In the genomic region with DNA sequence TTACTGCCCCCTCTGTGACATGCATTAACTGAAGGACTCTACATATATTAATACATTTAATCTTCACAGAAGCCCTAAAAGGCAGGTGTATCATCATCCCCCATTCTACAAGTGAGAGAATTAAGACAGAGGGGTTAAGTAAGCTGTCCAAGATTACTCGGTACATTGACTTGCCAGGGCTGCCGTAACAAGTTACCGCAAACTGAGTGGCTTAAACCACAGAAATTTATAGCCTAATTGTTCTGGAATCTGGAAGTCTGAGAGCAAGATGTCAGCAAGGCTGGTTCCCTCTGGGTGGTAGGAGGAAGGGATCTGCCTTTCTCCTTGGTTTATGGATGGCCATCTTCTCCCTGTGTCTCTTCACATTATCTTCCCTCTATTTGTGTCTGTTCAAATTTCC, we compare ENCODE assay signal across 19 cellular contexts.
DNase-seq lines count a peak whose midpoint lies in the region; ATAC-seq and TF ChIP-seq lines count a peak whose summit lies in the region.
"Had no signal": no experiment of that assay in that cellular context is flagged by ENCODE, and none has a peak within 500 bp of the region (broad histone marks: within the 10 kb centered on the region; RNA-seq: fewer than 3 reads in every experiment).

No MANE protein-coding gene starts in this region.

- TF ChIP-seq CTCF in OCI-LY7 (conservative IDR thresholded peaks at IDR 0.05; ENCODE audit: low read length): no peak

- WGBS in mesenchymal stem cell: 4% methylated on average over 3 of the region's 3 CpGs

- H2AK5ac ChIP-seq in mesenchymal stem cell (ENCODE audit: low read length, severe bottlenecking): no peak overlapping the region

- H3K4me1 ChIP-seq in mesenchymal stem cell (ENCODE audit: control insufficient read depth, insufficient read depth, low read depth, low read length): peaks cover 4% of the 10 kb centered on the region
- H3K4me1 ChIP-seq in OCI-LY7 (ENCODE audit: insufficient read depth, low read length, poor library complexity, severe bottlenecking): no peaks in the 10 kb centered on the region

- no peaks in the 10 kb centered on the region for H4K20me1 ChIP-seq in OCI-LY7 (ENCODE audit: insufficient read depth, low read length)

- H3K27ac ChIP-seq in mesenchymal stem cell (ENCODE audit: low read length, poor library complexity, severe bottlenecking) (peak overlapping the region; percentile 88), OCI-LY7 (ENCODE audit: low read depth, low read length, poor library complexity, severe bottlenecking) (no peak overlapping the region)
- H3K27ac ChIP-seq: C4-2B had no signal

- H4K8ac ChIP-seq in mesenchymal stem cell (ENCODE audit: low read length): no peak overlapping the region

- H4K91ac ChIP-seq in mesenchymal stem cell (ENCODE audit: low read length): no peak overlapping the region

- no peak for ATAC-seq in HG02885 (IDR thresholded peaks at IDR 0.05; ENCODE audit: poor library complexity, unreplicated experiment)
- ATAC-seq: activated CD4-positive, alpha-beta T cell treated with anti-CD3 and anti-CD28 coated beads for 36 hours; HepG2; left lobe of liver; T-cell had no signal

- no peaks in the 10 kb centered on the region for H3K79me2 ChIP-seq in OCI-LY7 (ENCODE audit: insufficient read depth, low read depth, low read length)

- H3K23ac ChIP-seq in mesenchymal stem cell (ENCODE audit: low read length in 2 of 2): no peak overlapping the region

- no peak overlapping the region for H2BK15ac ChIP-seq in mesenchymal stem cell (ENCODE audit: low read depth, poor library complexity, severe bottlenecking)

- no peaks in the 10 kb centered on the region for H3K79me1 ChIP-seq in mesenchymal stem cell (replicated peaks; ENCODE audit: low read length, poor library complexity, severe bottlenecking)

- no peak overlapping the region for H2BK5ac ChIP-seq in mesenchymal stem cell (ENCODE audit: low read depth, low read length, poor library complexity, severe bottlenecking)

- H3K4ac ChIP-seq in mesenchymal stem cell (ENCODE audit: low read depth in 1 of 2, low read length in 2 of 2): no peak overlapping the region

- DNase-seq in DMS79 treated with DMSO at 0.1 percent for 48 hours (lab: John Stamatoyannopoulos, UW) (peak; percentile 52), NCI-H226 (peak; percentile 93), epidermal melanocyte (ENCODE audit: insufficient read length, low spot score) (peak; percentile 30), mesenchymal stem cell (peak; percentile 84), OCI-LY7 (ENCODE audit: low spot score) (no peak), NOMO-1 treated with DMSO at 0.1 percent for 48 hours (lab: John Stamatoyannopoulos, UW; ENCODE audit: unreplicated experiment) (no peak), cortex of kidney (lab: John Stamatoyannopoulos, UW) (no peak)
- DNase-seq: activated CD4-positive, alpha-beta T cell treated with anti-CD3 and anti-CD28 coated beads for 36 hours; activated naive CD8-positive, alpha-beta T cell treated with anti-CD3 and anti-CD28 coated beads, Interleukin-2, amount 50 U/mL, for 24 hours; glutamatergic neuron; NCI-H1105; nephron progenitor cell; right cardiac atrium; stimulated activated CD4-positive, alpha-beta T cell treated with anti-CD3 and anti-CD28 coated beads, Interleukin-4, amount 100 ng/mL, for 4 hours; T-cell had no signal

- no peak overlapping the region for H3K18ac ChIP-seq in mesenchymal stem cell (ENCODE audit: low read depth in 1 of 2, low read length in 2 of 2)

- no peak overlapping the region for H3K14ac ChIP-seq in mesenchymal stem cell (ENCODE audit: low read length in 2 of 2)

- CTCF ChIA-PET in OCI-LY7 (lab: Charles Lee; ENCODE audit: unreplicated experiment): no interaction called here

- no peaks in the 10 kb centered on the region for H3K36me3 ChIP-seq in mesenchymal stem cell (ENCODE audit: control insufficient read depth in 1 of 2, insufficient read depth in 2 of 2, low read depth in 1 of 2, low read length in 2 of 2)
- H3K36me3 ChIP-seq in OCI-LY7 (ENCODE audit: insufficient read depth, low read length): no peaks in the 10 kb centered on the region

- BruUV-seq in OCI-LY7 (replicated peaks; lab: Mats Ljungman, UMichigan): no TSS peak

- no peak overlapping the region for H2AFZ ChIP-seq in mesenchymal stem cell (ENCODE audit: low read depth, low read length)
- no peak overlapping the region for H2AFZ ChIP-seq in OCI-LY7 (ENCODE audit: low read length)

- no peaks in the 10 kb centered on the region for H3K9me3 ChIP-seq in mesenchymal stem cell (ENCODE audit: control insufficient read depth, low read length)
- H3K9me3 ChIP-seq in OCI-LY7 (ENCODE audit: low read length): no peaks in the 10 kb centered on the region

- intact Hi-C loops in OCI-LY7 (cut with micrococcal nuclease; ENCODE audit: unreplicated experiment): no loop called here

- H3K9me2 ChIP-seq in OCI-LY7 (ENCODE audit: insufficient read depth, low read length): no peaks in the 10 kb centered on the region

- POLR2A ChIA-PET in OCI-LY7 (lab: Charles Lee): no interaction called here

- no peak overlapping the region for H2BK120ac ChIP-seq in mesenchymal stem cell (ENCODE audit: low read depth, low read length)

- H3K9ac ChIP-seq in mesenchymal stem cell (ENCODE audit: low read length): no peak overlapping the region

- H3K4me3 ChIP-seq in mesenchymal stem cell (ENCODE audit: insufficient read depth in 1 of 2, low read depth in 1 of 2, low read length in 2 of 2): no peak overlapping the region
- no peak overlapping the region for H3K4me3 ChIP-seq in OCI-LY7 (ENCODE audit: low read depth, low read length, poor library complexity, severe bottlenecking)

- H3K27me3 ChIP-seq in mesenchymal stem cell (ENCODE audit: control insufficient read depth in 1 of 2, insufficient read depth in 1 of 2, low read length in 2 of 2): peaks cover 0 to 4% of the 10 kb centered on the region in 2 experiments

- H3K4me2 ChIP-seq in mesenchymal stem cell (ENCODE audit: low read length, poor library complexity, severe bottlenecking) (no peak overlapping the region), OCI-LY7 (ENCODE audit: low read length) (no peak overlapping the region)

- no peak overlapping the region for H2BK12ac ChIP-seq in mesenchymal stem cell (ENCODE audit: low read length in 2 of 2)

Comparison
In these comparisons a context has a peak if more than half of its experiments do, and no peak if none do; other contexts are left out.
1. DNase-seq: peak in DMS79 treated with DMSO at 0.1 percent for 48 hours (single experiment), NCI-H226 (single experiment), epidermal melanocyte (single experiment) and mesenchymal stem cell (single experiment); none in OCI-LY7 (single experiment), NOMO-1 treated with DMSO at 0.1 percent for 48 hours (single experiment) and cortex of kidney (single experiment).